Comparison of ENCODE assay signal across 1 cellular context in genomic region chr3:173709026-173709425, GRCh38.
TF ChIP-seq lines count a peak whose summit lies in the region.

No MANE protein-coding gene starts in this region.

TF ChIP-seq in GM23338, 12 proteins besides CTCF, POLR2A, EP300 and RAD21 (continued from another document):
- TF ChIP-seq ZNF462 (CRISPR knock-in tag; IDR thresholded peaks at IDR 0.05) (no peak), CREB1 (CRISPR knock-in tag; IDR thresholded peaks at IDR 0.05; ENCODE audit: low read depth) (no peak), POLR2AphosphoS5 (IDR thresholded peaks at IDR 0.05; ENCODE audit: low read depth) (no peak), NANOG (IDR thresholded peaks at IDR 0.05; ENCODE audit: borderline replicate concordance) (no peak), REST (IDR thresholded peaks at IDR 0.05; ENCODE audit: unreplicated experiment) (no peak), EZH2 (IDR thresholded peaks at IDR 0.05; ENCODE audit: low read depth, unreplicated experiment) (no peak), STAT1 (IDR thresholded peaks at IDR 0.05; ENCODE audit: unreplicated experiment) (no peak)
